19 cellular contexts compared by ENCODE assay signal in genomic region chr1:8796812-8797211, GRCh38. TPM values are rescaled to one million over a fixed set of nuclear protein-coding genes. Genes with fewer than 3 reads are reported as not detected.
DNase-seq lines count a peak whose midpoint lies in the region; ATAC-seq, FAIRE-seq and TF ChIP-seq lines count a peak whose summit lies in the region.
"Had no signal": no experiment of that assay in that cellular context is flagged by ENCODE, and none has a peak within 500 bp of the region (broad histone marks: within the 10 kb centered on the region; RNA-seq: fewer than 3 reads in every experiment).

No MANE protein-coding gene starts in this region.

- ATAC-seq in K562 (peak; percentile 52), foreskin keratinocyte (no peak), GM21619 (IDR thresholded peaks at IDR 0.05; ENCODE audit: unreplicated experiment) (no peak), HG03108 (IDR thresholded peaks at IDR 0.05; ENCODE audit: unreplicated experiment) (no peak)
- ATAC-seq: Right ventricle myocardium inferior had no signal

- H3K27me3 ChIP-seq in BLaER1 treated with 17β-estradiol and CSF1 and Interleukin-3, amounts not matched to agents 10 nM and 100 nM = no peaks in the 10 kb centered on the region
- H3K27me3 ChIP-seq in K562 (ENCODE audit: control insufficient read depth in 2 of 2, insufficient read depth in 2 of 2, low read length in 2 of 2) (no peaks in the 10 kb centered on the region), foreskin keratinocyte (no peaks in the 10 kb centered on the region)

- peak; percentile 70 for FAIRE-seq in K562 (lab: Jason Lieb, UNC)
- FAIRE-seq: H1 had no signal

- no peak for TF ChIP-seq POLR2A in K562 (conservative IDR thresholded peaks at IDR 0.05)

- peaks cover 15 to 64% (median 49%) of the 10 kb centered on the region in 10 experiments for H3K4me1 ChIP-seq in BLaER1 treated with 17β-estradiol and CSF1 and Interleukin-3, amounts not matched to agents 10 nM and 100 nM
- H3K4me1 ChIP-seq in K562 (replicated peaks in 1 of 2; ENCODE audit: control insufficient read depth in 2 of 2, insufficient read depth in 2 of 2, low read length in 2 of 2) (peaks cover 7 to 21% of the 10 kb centered on the region in 2 experiments; a peak in 4 of 5 replicates), foreskin keratinocyte (peaks cover 7% of the 10 kb centered on the region)

- peaks cover 0 to 18% (median 4%) of the 10 kb centered on the region in 11 experiments; a peak in 9 of 22 replicates for H4K20me1 ChIP-seq in BLaER1 treated with 17β-estradiol and CSF1 and Interleukin-3, amounts not matched to agents 10 nM and 100 nM
- H4K20me1 ChIP-seq in K562 (replicated peaks; ENCODE audit: control insufficient read depth, insufficient read depth, low read length) = no peaks in the 10 kb centered on the region

- no peak overlapping the region for H2AFZ ChIP-seq in K562 (ENCODE audit: low read depth, low read length)
- H2AFZ ChIP-seq: PC-9 had no signal

- DNase-seq in RWPE1 (ENCODE audit: low spot score) = no peak
- DNase-seq in K562 (ENCODE audit: extremely low read depth in 1 of 4, low spot score in 3 of 4) = peak in 1 of 4 experiments; percentile 51
- no peak for DNase-seq in foreskin keratinocyte
- no peak for DNase-seq in A172 (ENCODE audit: low spot score)
- no peak for DNase-seq in DMS153 (lab: John Stamatoyannopoulos, UW)
- DNase-seq: Calu3, KG1, NCI-H1048, NCI-H1436 treated with DMSO at 0.1 percent for 48 hours, NCI-H2081, NCI-H510A, NCI-H774, PC-9 had no signal

- intact Hi-C loops in K562 (cut with micrococcal nuclease) = no loop called here

- no peak overlapping the region for H3K4me3 ChIP-seq in BLaER1 treated with 17β-estradiol and CSF1 and Interleukin-3, amounts not matched to agents 10 nM and 100 nM
- no peak overlapping the region for H3K4me3 ChIP-seq in K562
- H3K4me3 ChIP-seq: PC-9, SK-N-MC had no signal

- peak overlapping the region in 7 of 11 experiments; percentile 7 to 47 (median 21); a peak in 8 of 22 replicates for H3K9ac ChIP-seq in BLaER1 treated with 17β-estradiol and CSF1 and Interleukin-3, amounts not matched to agents 10 nM and 100 nM
- H3K9ac ChIP-seq in K562 (ENCODE audit: insufficient read depth in 1 of 2, low read depth in 2 of 2, low read length in 2 of 2) = no peak overlapping the region

- no peak for TF ChIP-seq RAD21 in K562 (CRISPR knock-in tag; conservative IDR thresholded peaks at IDR 0.05 in 1 of 2, IDR thresholded peaks at IDR 0.05 in 1 of 2)

- H3K9me1 ChIP-seq in K562 (ENCODE audit: control insufficient read depth, insufficient read depth, low read length) = no peaks in the 10 kb centered on the region

- H3K9me3 ChIP-seq in BLaER1 treated with 17β-estradiol and CSF1 and Interleukin-3, amounts not matched to agents 10 nM and 100 nM (replicated peaks in 1 of 11) = peaks cover 0 to 18% (median 9%) of the 10 kb centered on the region in 11 experiments; a peak in 13 of 22 replicates
- H3K9me3 ChIP-seq in K562 (replicated peaks; ENCODE audit: control insufficient read depth, insufficient read depth, low read depth, low read length) = no peaks in the 10 kb centered on the region

- CTCF ChIA-PET in RWPE1 (lab: Yijun Ruan, JAX) = no interaction called here
- CTCF ChIA-PET in K562 (lab: Yijun Ruan, JAX; ENCODE audit: low intra/inter-chr PET ratio) = no interaction called here

- 9% methylated on average over 3 of the region's 3 CpGs for WGBS in K562 (ENCODE audit: insufficient coverage, low coverage, missing lambda C conversion rate)

- peak overlapping the region in 10 of 11 experiments; percentile 2 to 65 (median 54); a peak in 17 of 22 replicates for H3K4me2 ChIP-seq in BLaER1 treated with 17β-estradiol and CSF1 and Interleukin-3, amounts not matched to agents 10 nM and 100 nM
- no peak overlapping the region for H3K4me2 ChIP-seq in K562 (ENCODE audit: insufficient read depth, low read length)
- H3K4me2 ChIP-seq: PC-9 had no signal

- in situ Hi-C loops in K562 (cut with MboI) = no loop called here

- POLR2A ChIA-PET in RWPE1 (lab: Yijun Ruan, JAX; ENCODE audit: low non-redundant PET) = no interaction called here
- POLR2A ChIA-PET in K562 (lab: Yijun Ruan, JAX) = no interaction called here

- peak overlapping the region in 8 of 11 experiments; percentile 11 to 53 (median 46); a peak in 13 of 22 replicates for H3K27ac ChIP-seq in BLaER1 treated with 17β-estradiol and CSF1 and Interleukin-3, amounts not matched to agents 10 nM and 100 nM
- H3K27ac ChIP-seq in RWPE1 (peak overlapping the region; percentile 70), K562 (ENCODE audit: extremely low read depth, low read depth, low read length) (peak overlapping the region; percentile 51; the same call in 2 of the 3 replicates), foreskin keratinocyte (peak overlapping the region; percentile 96)
- H3K27ac ChIP-seq: PC-9 had no signal

- peaks cover 47% of the 10 kb centered on the region for H3K79me2 ChIP-seq in K562 (ENCODE audit: control insufficient read depth, insufficient read depth, low read length)

- TF ChIP-seq CTCF in RWPE1 (conservative IDR thresholded peaks at IDR 0.05; ENCODE audit: low read depth) (no peak), K562 (IDR thresholded peaks at IDR 0.05 in 2 of 3, conservative IDR thresholded peaks at IDR 0.05 in 1 of 3; ENCODE audit: insufficient read depth in 2 of 3, low read depth in 1 of 3, low read length in 3 of 3) (no peak), foreskin keratinocyte (conservative IDR thresholded peaks at IDR 0.05) (no peak)

- no TSS peak for BruUV-seq in K562 (replicated peaks; lab: Mats Ljungman, UMichigan)

- peaks cover 0 to 44% (median 25%) of the 10 kb centered on the region in 11 experiments; a peak in 16 of 22 replicates for H3K36me3 ChIP-seq in BLaER1 treated with 17β-estradiol and CSF1 and Interleukin-3, amounts not matched to agents 10 nM and 100 nM
- H3K36me3 ChIP-seq in K562 (ENCODE audit: control insufficient read depth, insufficient read depth, low read length) = peaks cover 4% of the 10 kb centered on the region; the same call in 1 of the 3 replicates

- TF ChIP-seq EP300 in K562 (IDR thresholded peaks at IDR 0.05; ENCODE audit: low read length) = no peak

TF ChIP-seq in K562, 482 proteins besides CTCF, POLR2A, EP300 and RAD21 (continues in another document):
- no peak for TF ChIP-seq JUNB (CRISPR knock-in tag; conservative IDR thresholded peaks at IDR 0.05)
- peak; percentile 23; the same call in 1 of the 2 replicates for TF ChIP-seq PKNOX1 (IDR thresholded peaks at IDR 0.05)
- TF ChIP-seq TCF3 (CRISPR knock-in tag; IDR thresholded peaks at IDR 0.05) = 0 out of 2 replicates have a peak, but pooled peaks have one; percentile 9

RNA-seq across cellular contexts. Expression of gene RERE, which starts 20.6 kb away (rescaled TPM):
- 171 and 273 TPM in 2 replicates for total RNA-seq in K562 (2011; cell fraction: chromatin; rRNA removed; ENCODE audit: low replicate concordance)
- total RNA-seq in K562 (2011; cell fraction: nucleolus; rRNA removed) = 61.4 and 68.2 TPM in 2 replicates
- 135 and 159 TPM in 2 replicates for total RNA-seq in K562 (2011; cell fraction: nucleoplasm; rRNA removed)
- total RNA-seq in K562 (2014; rRNA removed) (14.2 and 14.4 TPM in 2 replicates), K562 (2014; rRNA removed; fragmentation: Illumina TruSeq; extraction: Trizol) (13.4 and 14.6 TPM in 2 replicates), K562 (2015; rRNA removed; fragmentation: Illumina TruSeq; extraction: Trizol) (12.9 and 14.2 TPM in 2 replicates), K562 (2021) (40.2 and 51.5 TPM in 2 replicates), foreskin keratinocyte (20.5 and 23.1 TPM in 2 replicates)
- polyA plus RNA-seq in K562 (2011; rRNA removed) (5.3 and 8.3 TPM in 2 replicates), K562 (2014; fragmentation: Illumina TruSeq; extraction: Trizol) (21.1 and 25.2 TPM in 2 replicates), K562 (2014; fragmentation: Nextera tagmentation; extraction: Ambion mirVana) (1 to 10 TPM; 3.0 to 5.4 TPM), K562 (2014; rRNA removed) (8.0 and 22.3 TPM in 2 replicates), foreskin keratinocyte (7.6 and 9.9 TPM in 2 replicates)
- polyA plus RNA-seq in K562 (2011; cell fraction: cytosol; rRNA removed) = 5.1 and 11.3 TPM in 2 replicates
- polyA plus RNA-seq in K562 (2011; cell fraction: nucleus; rRNA removed) = 35.9 and 36.4 TPM in 2 replicates
- 22.1 and 24.3 TPM in 2 replicates for polyA plus RNA-seq in K562 (2012)
- 55.5 and 81.8 TPM in 2 replicates for polyA minus RNA-seq in K562 (2011; rRNA and poly(A)+ RNA removed)
- 45.2 and 50.4 TPM in 2 replicates for polyA minus RNA-seq in K562 (2011; cell fraction: cytosol; rRNA and poly(A)+ RNA removed)
- polyA minus RNA-seq in K562 (2011; cell fraction: nucleus; rRNA and poly(A)+ RNA removed) = 32.6 and 64.3 TPM in 2 replicates
- total RNA-seq in A172 (2014; rRNA removed; shearing (Covaris generic)) = 7.0 and 24.3 TPM in 2 replicates

Comparison
In these comparisons a context has a peak if more than half of its experiments do, and no peak if none do; other contexts are left out.
1. H3K9ac ChIP-seq: peak in BLaER1 treated with 17β-estradiol and CSF1 and Interleukin-3, amounts not matched to agents 10 nM and 100 nM (7 of 11); none in K562 (0 of 2).
2. Peak in every context shown above with its lines, with median percentiles within 50 percentile points of each other: H3K27ac ChIP-seq.